32 cellular contexts compared by ENCODE assay signal in genomic region chr20:9911519-9911918, GRCh38.
"Had no signal": no experiment of that assay in that cellular context is flagged by ENCODE, and none has a peak within 500 bp of the region (broad histone marks: within the 10 kb centered on the region; RNA-seq: fewer than 3 reads in every experiment).

No MANE protein-coding gene starts in this region.

- H3K4me3 ChIP-seq: adrenal gland, body of pancreas, breast epithelium had no signal

- H3K36me3 ChIP-seq: adrenal gland, brain microvascular endothelial cell, breast epithelium had no signal

- DNase-seq: activated B cell treated with CpG ODN at 0.5 μM for 24 hours; activated CD4-positive, alpha-beta memory T cell treated with anti-CD3 and anti-CD28 coated beads for 36 hours; activated CD4-positive, alpha-beta T cell treated with anti-CD3 and anti-CD28 coated beads for 4 hours; activated CD4-positive, alpha-beta T cell treated with anti-CD3 and anti-CD28 coated beads, Interleukin-2, amount 10 ng/mL, durations not matched to agents 24 days and 14 days; activated CD4-positive, alpha-beta T cell treated with anti-CD3 and anti-CD28 coated beads, Interleukin-2, amount 50 U/mL, for 1 hour; activated CD4-positive, alpha-beta T cell treated with anti-CD3 and anti-CD28 coated beads, Interleukin-2, amount 50 U/mL, for 4 hours; activated CD4-positive, CD25-positive, alpha-beta regulatory T cell treated with anti-CD3 and anti-CD28 coated beads, Interleukin-2, amount 50 U/mL, for 72 hours; activated CD8-positive, alpha-beta memory T cell treated with anti-CD3 and anti-CD28 coated beads, Interleukin-2, amount 50 U/mL, for 4 hours; activated CD8-positive, alpha-beta T cell treated with anti-CD3 and anti-CD28 coated beads for 36 hours; activated effector memory CD4-positive, alpha-beta T cell treated with anti-CD3 and anti-CD28 coated beads, Interleukin-2, amount 50 U/mL, for 16 hours; activated gamma-delta T cell treated with Interleukin-2 at 50 U/mL for 16 hours; activated naive CD4-positive, alpha-beta T cell; activated naive CD4-positive, alpha-beta T cell treated with anti-CD3 and anti-CD28 coated beads for 36 hours; activated naive CD4-positive, alpha-beta T cell treated with anti-CD3 and anti-CD28 coated beads, Interleukin-2, amount 50 U/mL, for 16 hours; activated naive CD8-positive, alpha-beta T cell treated with anti-CD3 and anti-CD28 coated beads for 36 hours; activated T-cell treated with anti-CD3 and anti-CD28 coated beads for 4 hours; activated T-cell treated with anti-CD3 and anti-CD28 coated beads, Interleukin-2, amount 50 U/mL, for 1 hour; activated T-cell treated with anti-CD3 and anti-CD28 coated beads, Interleukin-2, amount 50 U/mL, for 4 hours; activated T-cell treated with anti-CD3 and anti-CD28 coated beads, Interleukin-2, amount 50 U/mL, for 72 hours; adrenal gland; amniotic stem cell; aorta; body of pancreas; brain microvascular endothelial cell; central memory CD4-positive, alpha-beta T cell; T-helper 1 cell; T-helper 2 cell; T-helper 9 cell had no signal

- ATAC-seq: activated CD8-positive, alpha-beta T cell treated with anti-CD3 and anti-CD28 coated beads for 36 hours; activated naive CD4-positive, alpha-beta T cell treated with anti-CD3 and anti-CD28 coated beads, Interleukin-2, amount 50 U/mL, for 72 hours; activated T-cell treated with anti-CD3 and anti-CD28 coated beads, Interleukin-2, amount 50 U/mL, for 4 hours; activated T-cell treated with anti-CD3 and anti-CD28 coated beads, Interleukin-2, amount 50 U/mL, for 72 hours; activated T-helper 17 cell treated with anti-CD3 and anti-CD28 coated beads, Interleukin-2, amount 50 U/mL, for 72 hours; body of pancreas had no signal

- H3K27ac ChIP-seq: adrenal gland, body of pancreas, brain microvascular endothelial cell, breast epithelium, VCaP had no signal

- H3K4me1 ChIP-seq: adrenal gland, body of pancreas, breast epithelium had no signal

- H3K27me3 ChIP-seq: body of pancreas, brain microvascular endothelial cell had no signal

- H3K9me3 ChIP-seq: adrenal gland, body of pancreas, breast epithelium had no signal
